Comparison of ENCODE assay signal across 27 cellular contexts in the genomic region with DNA sequence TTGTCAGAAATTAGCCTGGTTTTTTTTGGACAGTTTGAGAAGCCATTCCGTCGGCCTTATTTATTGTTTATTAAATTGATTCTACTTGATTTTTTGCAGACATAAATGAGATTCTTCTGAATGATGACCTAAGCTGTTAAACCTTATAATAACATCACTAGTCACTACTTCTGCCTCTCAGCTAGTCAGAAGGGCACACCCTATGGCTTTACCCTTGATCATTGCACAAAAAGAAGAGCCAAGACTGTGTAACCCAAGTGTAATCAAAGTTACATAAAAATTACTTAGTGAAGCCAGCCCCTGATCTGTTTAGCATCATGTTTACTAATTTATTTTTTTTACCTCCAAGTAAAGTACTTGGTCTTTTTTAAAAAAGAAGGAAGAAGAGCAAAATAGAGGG.
"Had no signal": no experiment of that assay in that cellular context is flagged by ENCODE, and none has a peak within 500 bp of the region (broad histone marks: within the 10 kb centered on the region; RNA-seq: fewer than 3 reads in every experiment).

No MANE protein-coding gene starts in this region.

- H3K4me1 ChIP-seq: left lung, lower lobe of right lung, neural progenitor cell, parathyroid adenoma, psoas muscle, right lobe of liver, transverse colon, vagina had no signal

- DNase-seq: hippocampal formation; kidney; left colon; left lung; lower lobe of right lung; mammary epithelial cell; naive B cell; natural killer cell; nephron progenitor cell; occipital lobe; psoas muscle; right lobe of liver; stimulated activated CD4-positive, alpha-beta T cell treated with anti-CD3 and anti-CD28 coated beads, Interleukin-1b, Interleukin-23, amount 100 ng/mL, for 48 hours; stimulated activated CD4-positive, alpha-beta T cell treated with anti-CD3 and anti-CD28 coated beads, Interleukin-2, amount 100 ng/mL, for 48 hours; stimulated activated CD4-positive, alpha-beta T cell treated with anti-CD3 and anti-CD28 coated beads, Interleukin-4, amount 100 ng/mL, for 4 hours; stimulated activated CD8-positive, alpha-beta memory T cell treated with anti-CD3 and anti-CD28 coated beads, Interleukin-4, amount 100 ng/mL, for 48 hours; stimulated activated naive CD4-positive, alpha-beta T cell treated with Interleukin-2 at 50 U/mL for 16 hours; stimulated activated naive CD8-positive, alpha-beta T cell treated with anti-CD3 and anti-CD28 coated beads, Interleukin-15, amount 100 ng/mL, for 72 hours; substantia nigra; transverse colon; upper lobe of left lung had no signal

- ATAC-seq: left colon; left lung; lower lobe of right lung; natural killer cell; psoas muscle; right lobe of liver; stimulated activated memory B cell treated with anti-CD40 and anti-IgM and Interleukin-4, amounts not matched to agents 10 μg/mL and 1 μg/mL and 100 μg/mL, for 72 hours; stimulated activated naive CD8-positive, alpha-beta T cell treated with anti-CD3 and anti-CD28 coated beads, Interleukin-15, amount 100 ng/mL, for 72 hours had no signal

- H3K27me3 ChIP-seq: left lung, neural progenitor cell, neutrophil, right lobe of liver, transverse colon, upper lobe of left lung, vagina had no signal

- H3K36me3 ChIP-seq: left lung, lower lobe of right lung, neural progenitor cell, neutrophil, right lobe of liver, transverse colon, upper lobe of left lung, vagina had no signal

- H3K27ac ChIP-seq: left lung, lower lobe of right lung, neural progenitor cell, neutrophil, parathyroid adenoma, psoas muscle, right lobe of liver, transverse colon, upper lobe of left lung, vagina had no signal

- H3K9me3 ChIP-seq: lower lobe of right lung, neutrophil, psoas muscle, right lobe of liver, transverse colon, upper lobe of left lung, vagina had no signal

- H3K4me3 ChIP-seq: left lung, lower lobe of right lung, neural progenitor cell, psoas muscle, right lobe of liver, smooth muscle cell, transverse colon, upper lobe of left lung, vagina had no signal
